In the genomic region with DNA sequence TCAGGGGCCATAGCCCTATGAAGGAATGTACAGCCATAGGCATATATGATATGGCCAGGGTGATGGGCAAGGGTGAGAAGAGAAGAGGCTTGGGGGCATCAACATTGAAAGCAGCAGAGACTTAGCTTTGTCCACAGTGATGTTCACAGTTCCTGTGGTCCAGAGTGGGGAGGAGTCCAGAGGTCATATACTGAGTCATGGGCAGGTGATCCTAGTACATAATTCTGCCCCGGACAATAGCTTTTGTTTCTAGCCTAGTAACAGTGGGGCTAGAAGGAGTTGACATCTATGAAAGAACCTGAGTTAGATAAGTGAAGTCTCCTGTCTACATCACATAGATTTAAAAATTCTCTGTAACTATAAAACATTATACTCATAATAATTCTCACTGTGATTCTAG, we compare ENCODE assay signal across 14 cellular contexts.
DNase-seq lines count a peak whose midpoint lies in the region; ATAC-seq and TF ChIP-seq lines count a peak whose summit lies in the region.
"Had no signal": no experiment of that assay in that cellular context is flagged by ENCODE, and none has a peak within 500 bp of the region (broad histone marks: within the 10 kb centered on the region; RNA-seq: fewer than 3 reads in every experiment).

No MANE protein-coding gene starts in this region.

- intact Hi-C loops in ascending aorta (cut with DNase I) (loop anchor here (5.0 kb wide), 1 partner anchor 659 kb away; the partner anchor contains the start of gene IGFBP5), lower lobe of right lung (cut with DNase I) (no loop called here), uterus (cut with DNase I; ENCODE audit: low total_unique reads) (no loop called here)

- H3K27me3 ChIP-seq in ascending aorta (no peaks in the 10 kb centered on the region), lower lobe of right lung (ENCODE audit: low read depth) (no peaks in the 10 kb centered on the region), uterus (no peaks in the 10 kb centered on the region)

- in situ Hi-C loops in GM13976 (cut with MboI; ENCODE audit: low sequenced_read_pairs, unreplicated experiment) = no loop called here

- no peak overlapping the region for H3K4me3 ChIP-seq in ascending aorta
- H3K4me3 ChIP-seq in lower lobe of right lung = no peak overlapping the region
- H3K4me3 ChIP-seq in uterus = no peak overlapping the region
- H3K4me3 ChIP-seq: HAP-1 had no signal

- no peak for TF ChIP-seq CTCF in ascending aorta (IDR thresholded peaks at IDR 0.05)
- no peak for TF ChIP-seq CTCF in lower lobe of right lung (IDR thresholded peaks at IDR 0.05)
- no peak for TF ChIP-seq CTCF in uterus (IDR thresholded peaks at IDR 0.05)
- TF ChIP-seq CTCF in GM13976 (IDR thresholded peaks at IDR 0.05; ENCODE audit: borderline replicate concordance, control extremely low read depth, extremely low read depth, insufficient read depth, missing control alignments) = no peak

- H3K27ac ChIP-seq in ascending aorta (peak overlapping the region; percentile 83 to 86), lower lobe of right lung (peak overlapping the region; percentile 48), uterus (peak overlapping the region; percentile 57 to 76)
- H3K27ac ChIP-seq: HL-60 had no signal

- no peak for DNase-seq in ascending aorta (ENCODE audit: low spot score in 2 of 2)
- DNase-seq in lower lobe of right lung = no peak
- DNase-seq in renal cortical epithelial cell (ENCODE audit: low read depth) = peak; percentile 21
- DNase-seq in uterus = no peak
- DNase-seq in GM13976 (ENCODE audit: low spot score) = no peak
- no peak for DNase-seq in NCI-H128 (lab: John Stamatoyannopoulos, UW; ENCODE audit: unreplicated experiment)
- DNase-seq: Caco-2; CD4-positive, CD25-positive, alpha-beta regulatory T cell; NCI-H1417 treated with DMSO at 0.1 percent for 48 hours; NCI-H1930; NCI-H69 had no signal

- no peaks in the 10 kb centered on the region for H3K36me3 ChIP-seq in ascending aorta
- H3K36me3 ChIP-seq in lower lobe of right lung = no peaks in the 10 kb centered on the region
- H3K36me3 ChIP-seq in uterus = no peaks in the 10 kb centered on the region
- H3K36me3 ChIP-seq: HAP-1 had no signal

- H3K9me3 ChIP-seq in ascending aorta = no peaks in the 10 kb centered on the region
- H3K9me3 ChIP-seq in lower lobe of right lung = no peaks in the 10 kb centered on the region
- no peaks in the 10 kb centered on the region for H3K9me3 ChIP-seq in uterus
- H3K9me3 ChIP-seq: Caco-2, HAP-1 had no signal

- H3K4me1 ChIP-seq in ascending aorta (peaks cover 11 to 48% of the 10 kb centered on the region in 2 donors), lower lobe of right lung (peaks cover 20% of the 10 kb centered on the region), uterus (peaks cover 3 to 15% of the 10 kb centered on the region in 2 donors)

- ATAC-seq in lower lobe of right lung (no peak), GM21737 (IDR thresholded peaks at IDR 0.05; ENCODE audit: unreplicated experiment) (no peak)

- no peak for TF ChIP-seq POLR2A in uterus (IDR thresholded peaks at IDR 0.05)
